ENCODE assay signal across 9 cellular contexts in the genomic region with DNA sequence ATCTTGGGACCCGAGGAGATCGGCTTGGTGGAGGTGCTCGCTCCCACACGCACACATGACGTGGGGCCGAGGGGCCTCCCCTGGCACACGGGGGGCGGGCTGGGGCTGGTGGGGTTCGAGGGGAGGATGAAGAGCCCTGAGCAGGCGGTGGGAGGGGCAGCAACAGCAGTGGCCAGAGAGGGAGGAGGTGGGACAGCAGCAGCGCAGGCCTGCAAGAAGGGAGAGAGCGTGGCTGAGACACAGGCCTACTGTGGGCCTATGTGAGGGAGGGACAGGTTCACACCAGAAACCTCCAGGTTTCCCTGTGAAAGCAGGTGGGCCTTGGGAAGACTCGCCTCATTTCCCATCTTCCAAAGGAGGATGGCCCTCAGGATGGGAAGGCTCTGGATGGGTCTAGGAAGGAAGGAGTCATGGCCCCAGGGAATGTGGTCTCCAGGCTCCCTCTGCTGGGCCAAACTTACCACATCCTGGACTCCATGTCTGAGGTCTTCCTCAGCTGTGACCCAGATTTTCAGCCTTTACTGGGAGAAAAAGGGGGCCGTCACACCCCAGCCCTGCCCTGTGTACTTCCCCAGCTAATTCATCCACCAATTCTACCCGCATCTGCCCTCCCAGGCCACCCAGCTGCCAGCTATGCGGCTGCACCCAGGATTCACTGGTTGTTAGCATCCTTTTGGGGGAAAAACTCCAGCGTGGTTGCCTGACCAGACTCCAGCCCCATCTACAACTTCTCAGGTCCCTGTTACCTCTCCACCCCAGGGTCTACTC. TPM values are rescaled to one million over a fixed set of nuclear protein-coding genes. Genes with fewer than 3 reads are reported as not detected.
DNase-seq lines count a peak whose midpoint lies in the region; TF ChIP-seq lines count a peak whose summit lies in the region.
"Had no signal": no experiment of that assay in that cellular context is flagged by ENCODE, and none has a peak within 500 bp of the region (broad histone marks: within the 10 kb centered on the region; RNA-seq: fewer than 3 reads in every experiment).

No MANE protein-coding gene starts in this region.

- H3K4me1 ChIP-seq in BLaER1 treated with 17β-estradiol and CSF1 and Interleukin-3, amounts not matched to agents 10 nM and 100 nM = peaks cover 67 to 85% (median 75%) of the 10 kb centered on the region in 10 experiments
- peaks cover 48% of the 10 kb centered on the region for H3K4me1 ChIP-seq in OCI-LY1 (ENCODE audit: insufficient read depth, low read length, severe bottlenecking)
- peaks cover 17% of the 10 kb centered on the region for H3K4me1 ChIP-seq in effector memory CD4-positive, alpha-beta T cell (ENCODE audit: control insufficient read depth, insufficient read depth, low read length, poor library complexity, severe bottlenecking)

- DNase-seq in ecto neural progenitor cell (ENCODE audit: low spot score) = peak; percentile 70
- peak; percentile 14 for DNase-seq in non-pigmented ciliary epithelial cell (ENCODE audit: low read depth)
- no peak for DNase-seq in effector memory CD4-positive, alpha-beta T cell
- DNase-seq in NOMO-1 (lab: John Stamatoyannopoulos, UW; ENCODE audit: unreplicated experiment in 2 of 2) = no peak
- no peak for DNase-seq in posterior vena cava (ENCODE audit: low spot score)

- peak overlapping the region in 2 of 10 experiments; percentile 29 to 31; a peak in 4 of 20 replicates for H3K4me3 ChIP-seq in BLaER1 treated with 17β-estradiol and CSF1 and Interleukin-3, amounts not matched to agents 10 nM and 100 nM
- peak overlapping the region; percentile 27 for H3K4me3 ChIP-seq in OCI-LY1 (ENCODE audit: low read depth, low read length, poor library complexity, severe bottlenecking)
- no peak overlapping the region for H3K4me3 ChIP-seq in effector memory CD4-positive, alpha-beta T cell (ENCODE audit: insufficient read depth, low read depth, low read length, poor library complexity, severe bottlenecking)

- H3K9me3 ChIP-seq in BLaER1 treated with 17β-estradiol and CSF1 and Interleukin-3, amounts not matched to agents 10 nM and 100 nM (replicated peaks in 1 of 11) = no peaks in the 10 kb centered on the region
- no peaks in the 10 kb centered on the region for H3K9me3 ChIP-seq in OCI-LY1 (ENCODE audit: low read length)
- no peaks in the 10 kb centered on the region for H3K9me3 ChIP-seq in effector memory CD4-positive, alpha-beta T cell (ENCODE audit: control insufficient read depth, low read length)

- H4K20me1 ChIP-seq in BLaER1 treated with 17β-estradiol and CSF1 and Interleukin-3, amounts not matched to agents 10 nM and 100 nM = peaks cover 0 to 26% (median 4%) of the 10 kb centered on the region in 11 experiments; a peak in 11 of 22 replicates
- H4K20me1 ChIP-seq in OCI-LY1 (ENCODE audit: insufficient read depth, low read length) = no peaks in the 10 kb centered on the region

- H3K27me3 ChIP-seq in BLaER1 treated with 17β-estradiol and CSF1 and Interleukin-3, amounts not matched to agents 10 nM and 100 nM = peaks cover 0 to 36% (median 18%) of the 10 kb centered on the region in 11 experiments; a peak in 16 of 22 replicates
- H3K27me3 ChIP-seq in OCI-LY1 (ENCODE audit: insufficient read depth, low read length) = peaks cover 16% of the 10 kb centered on the region; the same call in 1 of the 2 replicates
- H3K27me3 ChIP-seq in effector memory CD4-positive, alpha-beta T cell (replicated peaks; ENCODE audit: control insufficient read depth, insufficient read depth, low read length, poor library complexity, severe bottlenecking) = peaks cover 15% of the 10 kb centered on the region

- peak overlapping the region in 7 of 11 experiments; percentile 21 to 66 (median 59); a peak in 11 of 22 replicates for H3K9ac ChIP-seq in BLaER1 treated with 17β-estradiol and CSF1 and Interleukin-3, amounts not matched to agents 10 nM and 100 nM
- H3K9ac ChIP-seq in OCI-LY1 (ENCODE audit: low read length) = peak overlapping the region; percentile 23; the same call in 1 of the 2 replicates

- H2AFZ ChIP-seq in OCI-LY1 (ENCODE audit: low read length) = no peak overlapping the region

- peak overlapping the region in 6 of 11 experiments; percentile 53 to 74 (median 64); a peak in 12 of 22 replicates for H3K27ac ChIP-seq in BLaER1 treated with 17β-estradiol and CSF1 and Interleukin-3, amounts not matched to agents 10 nM and 100 nM
- peak overlapping the region; percentile 74 for H3K27ac ChIP-seq in OCI-LY1 (ENCODE audit: low read depth, low read length, poor library complexity, severe bottlenecking)
- no peak overlapping the region for H3K27ac ChIP-seq in effector memory CD4-positive, alpha-beta T cell (ENCODE audit: insufficient read depth, low read length, poor library complexity, severe bottlenecking)

- H3F3A ChIP-seq in OCI-LY1 (ENCODE audit: insufficient read depth, low read length) = no peaks in the 10 kb centered on the region

- H3K36me3 ChIP-seq in BLaER1 treated with 17β-estradiol and CSF1 and Interleukin-3, amounts not matched to agents 10 nM and 100 nM = no peaks in the 10 kb centered on the region
- no peaks in the 10 kb centered on the region for H3K36me3 ChIP-seq in OCI-LY1 (ENCODE audit: insufficient read depth, low read length)
- H3K36me3 ChIP-seq in effector memory CD4-positive, alpha-beta T cell (ENCODE audit: control insufficient read depth, insufficient read depth, low read length) = no peaks in the 10 kb centered on the region

- H3K79me2 ChIP-seq in OCI-LY1 (ENCODE audit: insufficient read depth, low read length) = no peaks in the 10 kb centered on the region

- intact Hi-C loops in posterior vena cava (cut with DNase I) = loop anchor here in 1 of 2 donors (1.0 kb wide), 1 partner anchor 48 kb away; no protein-coding TSS in a partner anchor

- TF ChIP-seq CTCF in GM12873 (IDR thresholded peaks at IDR 0.05; ENCODE audit: insufficient read depth, low read depth, low read length, missing control alignments) (peak; percentile 72), OCI-LY1 (IDR thresholded peaks at IDR 0.05; ENCODE audit: low read length) (peak; percentile 67; the same call in 1 of the 2 replicates)

- no peaks in the 10 kb centered on the region for H3K9me2 ChIP-seq in OCI-LY1 (ENCODE audit: low read depth, low read length)

- H3K4me2 ChIP-seq in BLaER1 treated with 17β-estradiol and CSF1 and Interleukin-3, amounts not matched to agents 10 nM and 100 nM = peak overlapping the region; percentile 71 to 99 (median 93)
- H3K4me2 ChIP-seq in OCI-LY1 (ENCODE audit: low read length) = peak overlapping the region; percentile 34; the same call in 1 of the 2 replicates

RNA-seq across cellular contexts. Expression of a gene that starts 2.8 kb away (rescaled TPM):
- total RNA-seq in posterior vena cava = under 1 TPM in 1 of 2 donors, not detected in 1; 0.69 TPM
- total RNA-seq: pulmonary artery endothelial cell had no signal

RNA-seq across cellular contexts. Expression of a gene that starts 8.6 kb away (rescaled TPM):
- 10 to 100 TPM; 35.6 to 40.1 TPM for total RNA-seq in posterior vena cava

RNA-seq across cellular contexts. Expression of a gene that starts 26.1 kb away (rescaled TPM):
- total RNA-seq in posterior vena cava = 10 to 100 TPM; 46.0 to 54.5 TPM

RNA-seq across cellular contexts. Expression of a gene that starts 34.8 kb away (rescaled TPM):
- total RNA-seq in posterior vena cava = 10 to 100 TPM; 23.0 to 25.9 TPM

RNA-seq across cellular contexts. Expression of a gene that starts 50.5 kb away (rescaled TPM):
- total RNA-seq in posterior vena cava = 1 to 10 TPM; 1.3 to 2.2 TPM

Comparison
In these comparisons a context has a peak if more than half of its experiments do, and no peak if none do; other contexts are left out.
1. DNase-seq: peak in ecto neural progenitor cell (single experiment) and non-pigmented ciliary epithelial cell (single experiment); none in effector memory CD4-positive, alpha-beta T cell (0 of 3), NOMO-1 (0 of 2) and posterior vena cava (single experiment).